ENCODE assay signal across 9 cellular contexts in the genomic region with DNA sequence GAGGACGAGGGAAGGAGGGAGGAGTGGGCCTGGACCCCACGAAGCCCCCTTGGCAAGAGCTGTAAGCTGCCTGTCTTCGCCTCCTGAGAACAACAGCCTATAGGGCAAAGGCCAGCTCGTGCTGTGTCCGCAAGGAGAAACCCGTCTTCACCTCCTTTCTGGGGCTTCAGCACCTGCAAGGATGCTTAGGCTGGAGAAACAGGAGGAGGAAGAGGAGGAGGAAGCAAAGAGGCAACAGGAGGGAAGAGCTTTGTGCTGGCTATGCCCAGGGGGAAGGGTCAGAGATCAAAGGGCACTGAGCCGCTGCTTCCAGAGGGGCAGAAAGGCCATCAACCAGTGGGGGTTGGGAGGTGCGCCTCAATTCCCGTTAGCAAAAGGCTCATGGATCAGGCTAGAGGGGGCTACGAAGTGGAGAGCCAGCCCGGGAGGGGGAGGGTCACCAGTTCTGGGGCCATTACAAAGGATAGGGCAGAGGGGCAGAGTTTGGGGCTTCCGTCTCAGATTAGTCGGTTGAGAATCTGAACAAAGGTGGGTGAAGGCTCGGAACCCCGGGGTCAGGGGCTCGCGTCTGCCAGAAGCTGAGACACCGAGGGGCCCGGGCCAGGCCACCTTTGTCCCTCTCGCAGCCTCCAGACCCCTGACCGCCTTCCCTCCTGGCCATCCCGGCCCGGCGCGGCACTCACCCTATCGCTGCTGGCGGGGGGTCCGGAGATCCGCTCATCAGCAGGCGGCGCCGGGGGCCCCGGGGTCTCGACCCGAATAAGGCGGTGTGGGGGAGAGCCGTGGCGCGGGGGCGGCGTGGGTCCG. TPM values are rescaled to one million over a fixed set of nuclear protein-coding genes. Genes with fewer than 3 reads are reported as not detected.
DNase-seq lines count a peak whose midpoint lies in the region; ATAC-seq and TF ChIP-seq lines count a peak whose summit lies in the region.
"Had no signal": no experiment of that assay in that cellular context is flagged by ENCODE, and none has a peak within 500 bp of the region (broad histone marks: within the 10 kb centered on the region; RNA-seq: fewer than 3 reads in every experiment).

No MANE protein-coding gene starts in this region.

- CTCF ChIA-PET in activated CD4-positive, alpha-beta T cell treated with anti-CD3 and anti-CD28 coated beads, Interleukin-2, amount 10 ng/mL, durations not matched to agents 7 days and 5 days (lab: Charles Lee): interaction anchor here (0.7 to 2.1 kb wide), 5 partner anchors 11 to 24 kb away, joined by 3 to 13 read pairs (median 3); no protein-coding TSS in a partner anchor

- peak overlapping the region; percentile 91 to 93 for H3K27ac ChIP-seq in tibial artery

- peaks cover 12% of the 10 kb centered on the region for H3K4me1 Mint-ChIP-seq in activated CD4-positive, alpha-beta T cell treated with anti-CD3 and anti-CD28 coated beads, Interleukin-2, amount 10 ng/mL, durations not matched to agents 7 days and 5 days

- peaks cover 0 to 32% (median 24%) of the 10 kb centered on the region in 4 donors for H3K4me1 ChIP-seq in tibial artery

- POLR2A ChIA-PET in activated CD4-positive, alpha-beta T cell treated with anti-CD3 and anti-CD28 coated beads, Interleukin-2, amount 10 ng/mL, durations not matched to agents 7 days and 5 days (lab: Charles Lee): interaction anchor here (0.7 kb wide), 1 partner anchor 215 kb away, joined by 3 read pairs; a partner anchor contains a TSS

- TF ChIP-seq POLR2A in lower leg skin (IDR thresholded peaks at IDR 0.05): no peak

- peak overlapping the region; percentile 66 for H3K4me3 ChIP-seq in astrocyte of the cerebellum (ENCODE audit: low read depth, low read length)
- peak overlapping the region; percentile 37 for H3K4me3 ChIP-seq in lower leg skin (ENCODE audit: low read depth, poor library complexity, severe bottlenecking)
- peak overlapping the region; percentile 74 to 82 for H3K4me3 ChIP-seq in tibial artery

- no peaks in the 10 kb centered on the region for H3K27me3 ChIP-seq in tibial artery

- no peak for ATAC-seq in GM18861 (IDR thresholded peaks at IDR 0.05; ENCODE audit: unreplicated experiment)

- in situ Hi-C loops in astrocyte of the cerebellum (cut with HindIII; ENCODE audit: low sequenced_read_pairs): no loop called here

- H3K9me3 ChIP-seq in tibial artery: no peaks in the 10 kb centered on the region

- no peaks in the 10 kb centered on the region for H3K36me3 ChIP-seq in tibial artery

- 17 to 37% methylated on average over 19 to 28 of the region's 42 CpGs for WGBS in lower leg skin, 2 donors

- no peaks in the 10 kb centered on the region for H3K9me3 Mint-ChIP-seq in activated CD4-positive, alpha-beta T cell treated with anti-CD3 and anti-CD28 coated beads, Interleukin-2, amount 10 ng/mL, durations not matched to agents 7 days and 5 days

- DNase-seq in activated CD4-positive, alpha-beta T cell treated with anti-CD3 and anti-CD28 coated beads, Interleukin-2, amount 10 ng/mL, durations not matched to agents 7 days and 5 days: no peak
- no peak for DNase-seq in activated CD4-positive, alpha-beta T cell treated with anti-CD3 and anti-CD28 coated beads, Interleukin-2, amount 50 U/mL, for 1 hour
- DNase-seq in astrocyte of the cerebellum (ENCODE audit: low read depth): no peak
- DNase-seq in lower leg skin (ENCODE audit: low spot score in 2 of 2): peak in 1 of 2 donors; percentile 89
- DNase-seq in tibial artery: no peak
- DNase-seq in SHP77 (lab: John Stamatoyannopoulos, UW): no peak
- no peak for DNase-seq in GOT3 (lab: John Stamatoyannopoulos, UW)

- H3K4me3 Mint-ChIP-seq in activated CD4-positive, alpha-beta T cell treated with anti-CD3 and anti-CD28 coated beads, Interleukin-2, amount 10 ng/mL, durations not matched to agents 7 days and 5 days: peak overlapping the region; percentile 64

- intact Hi-C loops in lower leg skin (cut with DNase I; ENCODE audit: low total_unique reads) (no loop called here), tibial artery (cut with DNase I; ENCODE audit: low total_unique reads) (no loop called here)

- TF ChIP-seq CTCF in astrocyte of the cerebellum (IDR thresholded peaks at IDR 0.05; ENCODE audit: low read depth, low read length, missing control alignments) (no peak), lower leg skin (IDR thresholded peaks at IDR 0.05) (no peak), tibial artery (IDR thresholded peaks at IDR 0.05) (no peak)

- peaks cover 22% of the 10 kb centered on the region for H3K27me3 Mint-ChIP-seq in activated CD4-positive, alpha-beta T cell treated with anti-CD3 and anti-CD28 coated beads, Interleukin-2, amount 10 ng/mL, durations not matched to agents 7 days and 5 days

- H3K36me3 Mint-ChIP-seq in activated CD4-positive, alpha-beta T cell treated with anti-CD3 and anti-CD28 coated beads, Interleukin-2, amount 10 ng/mL, durations not matched to agents 7 days and 5 days (ENCODE audit: low read depth): no peaks in the 10 kb centered on the region

- peak overlapping the region; percentile 73 for H3K27ac Mint-ChIP-seq in activated CD4-positive, alpha-beta T cell treated with anti-CD3 and anti-CD28 coated beads, Interleukin-2, amount 10 ng/mL, durations not matched to agents 7 days and 5 days

RNA-seq across cellular contexts. Expression of gene SHF, which starts 0.8 kb away (rescaled TPM):
- total RNA-seq in activated CD4-positive, alpha-beta T cell treated with anti-CD3 and anti-CD28 coated beads, Interleukin-2, amount 10 ng/mL, durations not matched to agents 7 days and 5 days: under 1 TPM; 0.79 to 0.92 TPM
- total RNA-seq in lower leg skin: 10 to 100 TPM in 2 of 4 donors, 1 to 10 TPM in 2; 6.0 to 19.4 (median 13.0) TPM

RNA-seq across cellular contexts. Expression of gene DUOX1, which starts 57.2 kb away (rescaled TPM):
- total RNA-seq in activated CD4-positive, alpha-beta T cell treated with anti-CD3 and anti-CD28 coated beads, Interleukin-2, amount 10 ng/mL, durations not matched to agents 7 days and 5 days: not detected
- 100 to 1,000 TPM in 2 of 4 donors, 10 to 100 TPM in 2; 90.1 to 162 (median 114) TPM for total RNA-seq in lower leg skin
- total RNA-seq: T-helper 2 cell treated with Interferon-gamma antibody and Interleukin-4, amounts not matched to agents 100 ng/mL and 5 ng/mL, for 36 hours had no signal

RNA-seq across cellular contexts. Expression of gene DUOXA1, which starts 57.3 kb away (rescaled TPM):
- total RNA-seq in activated CD4-positive, alpha-beta T cell treated with anti-CD3 and anti-CD28 coated beads, Interleukin-2, amount 10 ng/mL, durations not matched to agents 7 days and 5 days: not detected
- 100 to 1,000 TPM in 2 of 4 donors, 10 to 100 TPM in 2; 58.1 to 112 (median 99.0) TPM for total RNA-seq in lower leg skin
- total RNA-seq: T-helper 2 cell treated with Interferon-gamma antibody and Interleukin-4, amounts not matched to agents 100 ng/mL and 5 ng/mL, for 36 hours had no signal

Comparison
In these comparisons a context has a peak if more than half of its experiments do, and no peak if none do; other contexts are left out.
1. RNA of gene DUOX1, which starts 57.2 kb away (total RNA-seq): 90.1 to 162 TPM in lower leg skin; not detected in activated CD4-positive, alpha-beta T cell treated with anti-CD3 and anti-CD28 coated beads, Interleukin-2, amount 10 ng/mL, durations not matched to agents 7 days and 5 days; every median in the first group is over 10 times any median in the second.
2. RNA of gene DUOXA1, which starts 57.3 kb away (total RNA-seq): 58.1 to 112 TPM in lower leg skin; not detected in activated CD4-positive, alpha-beta T cell treated with anti-CD3 and anti-CD28 coated beads, Interleukin-2, amount 10 ng/mL, durations not matched to agents 7 days and 5 days; every median in the first group is over 10 times any median in the second.
3. Peak in every context shown above with its lines, with median percentiles within 50 percentile points of each other: H3K4me3 ChIP-seq.